17 cellular contexts compared by ENCODE assay signal in the genomic region with DNA sequence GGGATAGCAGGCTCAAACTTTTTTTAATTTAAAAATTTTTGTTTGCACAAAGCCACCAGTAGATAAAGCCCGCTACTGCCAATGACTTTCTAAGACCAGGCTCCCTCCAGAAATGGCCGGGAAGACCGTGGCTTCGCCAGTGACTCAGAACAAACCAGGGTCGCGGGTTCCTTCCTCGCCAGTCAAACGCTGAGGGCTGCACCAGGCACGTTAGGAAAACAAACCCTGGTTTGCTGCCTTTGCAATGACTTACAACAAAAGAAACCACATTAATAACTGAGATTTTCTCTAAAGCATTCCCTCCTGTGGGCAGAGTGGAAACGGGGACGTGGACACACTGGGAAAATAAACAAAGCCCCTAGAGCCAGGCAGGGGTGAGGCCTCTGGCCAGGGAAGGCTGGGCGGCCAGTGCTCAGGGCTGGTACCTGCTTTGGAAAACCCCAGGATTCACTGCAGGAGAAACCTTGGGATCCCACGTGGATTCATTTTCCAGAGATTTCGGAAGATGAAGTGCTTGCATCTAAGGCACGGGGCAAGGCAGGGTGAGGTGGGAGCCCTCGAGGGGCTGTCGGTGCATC. TPM values are rescaled to one million over a fixed set of nuclear protein-coding genes. Genes with fewer than 3 reads are reported as not detected.
A peak's percentile ranks its signal among the peaks of the same experiment; 100 is the strongest.
DNase-seq lines count a peak whose midpoint lies in the region; ATAC-seq and TF ChIP-seq lines count a peak whose summit lies in the region.
"Had no signal": no experiment of that assay in that cellular context is flagged by ENCODE, and none has a peak within 500 bp of the region (broad histone marks: within the 10 kb centered on the region; RNA-seq: fewer than 3 reads in every experiment).

No MANE protein-coding gene starts in this region.

- ATAC-seq in activated T-cell treated with anti-CD3 and anti-CD28 coated beads, Interleukin-2, amount 50 U/mL, for 72 hours (replicated peaks in 1 of 2) = no peak
- ATAC-seq: GM23338, pancreas, upper lobe of right lung had no signal

- POLR2A ChIA-PET in AG04450 (lab: Yijun Ruan, JAX) = no interaction called here

- H3K27me3 ChIP-seq in AG04450 (ENCODE audit: control insufficient read depth, insufficient read depth, low read length) = no peaks in the 10 kb centered on the region
- H3K27me3 ChIP-seq in transverse colon = peaks cover 45% of the 10 kb centered on the region

- no peak for TF ChIP-seq POLR2A in transverse colon (IDR thresholded peaks at IDR 0.05)

- peak overlapping the region; percentile 89 for H3K27ac ChIP-seq in AG04450 (ENCODE audit: low read depth, low read length)
- no peak overlapping the region for H3K27ac ChIP-seq in transverse colon
- H3K27ac ChIP-seq: pancreas, upper lobe of right lung had no signal

- no peaks in the 10 kb centered on the region for H3K36me3 ChIP-seq in transverse colon
- H3K36me3 ChIP-seq: pancreas, upper lobe of right lung had no signal

- WGBS in transverse colon (ENCODE audit: low coverage in 1 of 2), 2 donors = 57 to 68% methylated on average over 11 to 17 of the region's 17 CpGs

- no peak for TF ChIP-seq EP300 in transverse colon (IDR thresholded peaks at IDR 0.05; ENCODE audit: low read depth)

- peaks cover 12% of the 10 kb centered on the region; the same call in 1 of the 2 replicates for H3K36me3 Mint-ChIP-seq in HFFc6 (ENCODE audit: low read depth)
- no peaks in the 10 kb centered on the region for H3K36me3 Mint-ChIP-seq in activated T-cell treated with anti-CD3 and anti-CD28 coated beads, Interleukin-2, amount 50 U/mL, for 72 hours (ENCODE audit: insufficient read depth in 2 of 2)

- TF ChIP-seq CTCF in AG04450 (IDR thresholded peaks at IDR 0.05; ENCODE audit: low read depth, low read length) (no peak), HFFc6 (IDR thresholded peaks at IDR 0.05) (peak; percentile 28; the same call in 1 of the 2 replicates), astrocyte of the cerebellum (IDR thresholded peaks at IDR 0.05; ENCODE audit: low read depth, low read length, missing control alignments) (no peak), transverse colon (IDR thresholded peaks at IDR 0.05) (no peak)

- H3K4me3 ChIP-seq in AG04450 (ENCODE audit: low read depth, low read length) = no peak overlapping the region
- no peak overlapping the region for H3K4me3 ChIP-seq in astrocyte of the cerebellum (ENCODE audit: low read depth, low read length)
- no peak overlapping the region for H3K4me3 ChIP-seq in transverse colon
- H3K4me3 ChIP-seq: GM23338, pancreas, upper lobe of right lung had no signal

- CTCF ChIA-PET in AG04450 (lab: Charles Lee) = no interaction called here

- H3K27ac Mint-ChIP-seq in HFFc6 = peak overlapping the region; percentile 78; the same call in 1 of the 2 replicates
- H3K27ac Mint-ChIP-seq in activated T-cell treated with anti-CD3 and anti-CD28 coated beads, Interleukin-2, amount 50 U/mL, for 72 hours = no peak overlapping the region
- H3K27ac Mint-ChIP-seq: GM23338 had no signal

- H3K4me1 ChIP-seq in transverse colon = peaks cover 4 to 10% (median 7%) of the 10 kb centered on the region in 4 donors
- H3K4me1 ChIP-seq: pancreas had no signal

- no peaks in the 10 kb centered on the region; the same call in none of the 2 replicates for H3K27me3 Mint-ChIP-seq in HFFc6 (ENCODE audit: insufficient read depth)
- peaks cover 12% of the 10 kb centered on the region for H3K27me3 Mint-ChIP-seq in activated T-cell treated with anti-CD3 and anti-CD28 coated beads, Interleukin-2, amount 50 U/mL, for 72 hours (ENCODE audit: low read depth)

- peaks cover 47% of the 10 kb centered on the region for H3K4me1 Mint-ChIP-seq in HFFc6 (ENCODE audit: low read depth)
- H3K4me1 Mint-ChIP-seq in activated T-cell treated with anti-CD3 and anti-CD28 coated beads, Interleukin-2, amount 50 U/mL, for 72 hours (ENCODE audit: low read depth) = peaks cover 4% of the 10 kb centered on the region

- peak overlapping the region; percentile 74; the same call in 1 of the 2 replicates for H3K4me3 Mint-ChIP-seq in HFFc6
- no peak overlapping the region for H3K4me3 Mint-ChIP-seq in activated T-cell treated with anti-CD3 and anti-CD28 coated beads, Interleukin-2, amount 50 U/mL, for 72 hours
- H3K4me3 Mint-ChIP-seq: GM23338 had no signal

- no peaks in the 10 kb centered on the region for H3K9me3 Mint-ChIP-seq in HFFc6
- H3K9me3 Mint-ChIP-seq in activated T-cell treated with anti-CD3 and anti-CD28 coated beads, Interleukin-2, amount 50 U/mL, for 72 hours = no peaks in the 10 kb centered on the region
- H3K9me3 Mint-ChIP-seq: GM23338 had no signal

- H3K9me3 ChIP-seq in AG04450 (ENCODE audit: control insufficient read depth, insufficient read depth, low read length) = no peaks in the 10 kb centered on the region; the same call in 1 of the 2 replicates
- H3K9me3 ChIP-seq in transverse colon = no peaks in the 10 kb centered on the region
- H3K9me3 ChIP-seq: pancreas, upper lobe of right lung had no signal

- in situ Hi-C loops in astrocyte of the cerebellum (cut with HindIII; ENCODE audit: low sequenced_read_pairs) = no loop called here
- in situ Hi-C loops in transverse colon (cut with MboI; ENCODE audit: low pct_ligation_motif_present in 1 of 4, low pct_unique_long_range_greater_than_20kb in 1 of 4, low sequenced_read_pairs in 3 of 4) = no loop called here

- intact Hi-C loops in transverse colon (cut with DNase I; ENCODE audit: low total_unique reads) = no loop called here

- DNase-seq in AG04450 (ENCODE audit: low read depth, low spot score) = peak; percentile 59
- peak; percentile 38 for DNase-seq in HFFc6
- peak; percentile 79 for DNase-seq in astrocyte of the cerebellum (ENCODE audit: low read depth)
- peak; percentile 17 for DNase-seq in kidney tubule cell (ENCODE audit: low spot score)
- DNase-seq in iPS-NIHi11 (ENCODE audit: low spot score) = no peak
- DNase-seq in transverse colon = no peak
- no peak for DNase-seq in medulla oblongata (ENCODE audit: extremely low spot score)
- DNase-seq in activated T-cell treated with anti-CD3 and anti-CD28 coated beads, Interleukin-2, amount 50 U/mL, for 72 hours = no peak
- DNase-seq: activated CD4-positive, alpha-beta T cell treated with anti-CD3 and anti-CD28 coated beads for 48 hours; AML-193; mammary epithelial cell; NCI-H1092; NCI-H2227 treated with DMSO at 0.1 percent for 48 hours; pancreas; T-helper 1 cell; upper lobe of right lung had no signal

RNA-seq across cellular contexts. Expression of gene PRRX2, which starts 3.8 kb away (rescaled TPM):
- 8.3 and 15.0 TPM in 2 replicates for polyA plus RNA-seq in AG04450 (2011; rRNA removed)
- polyA minus RNA-seq in AG04450 (2011; rRNA and poly(A)+ RNA removed) = 4.0 and 4.2 TPM in 2 replicates
- 100 to 1,000 TPM in 4 of 6 experiments, 10 to 100 TPM in 2; 34.0 to 113 (median 102) TPM for total RNA-seq in HFFc6 (2021; fragmentation: NEBNext Ultra II Directional; extraction: Animal tissue kit (Norgen Biotek cat#: 25700))
- total RNA-seq in transverse colon = under 1 TPM in 1 of 4 donors, not detected in 3; 0.41 TPM
- total RNA-seq in activated T-cell treated with anti-CD3 and anti-CD28 coated beads, Interleukin-2, amount 50 U/mL, for 72 hours = 1 to 10 TPM; 3.3 to 6.1 TPM
- polyA plus RNA-seq: mammary epithelial cell had no signal

RNA-seq across cellular contexts. Expression of gene ASB6, which starts 27.3 kb away (rescaled TPM):
- 11.6 and 15.3 TPM in 2 replicates for polyA plus RNA-seq in AG04450 (2011; rRNA removed)
- polyA minus RNA-seq in AG04450 (2011; rRNA and poly(A)+ RNA removed) = 9.4 and 14.0 TPM in 2 replicates
- 10 to 100 TPM; 28.9 to 33.1 (median 30.6) TPM for total RNA-seq in HFFc6 (2021; fragmentation: NEBNext Ultra II Directional; extraction: Animal tissue kit (Norgen Biotek cat#: 25700))
- 10 to 100 TPM; 21.8 to 54.2 (median 29.6) TPM for total RNA-seq in transverse colon
- total RNA-seq in activated T-cell treated with anti-CD3 and anti-CD28 coated beads, Interleukin-2, amount 50 U/mL, for 72 hours = 10 to 100 TPM; 16.9 to 20.2 TPM

RNA-seq across cellular contexts. Expression of gene NTMT1, which starts 43.3 kb away (rescaled TPM):
- 49.3 and 50.4 TPM in 2 replicates for polyA plus RNA-seq in AG04450 (2011; rRNA removed)
- polyA minus RNA-seq in AG04450 (2011; rRNA and poly(A)+ RNA removed) = 25.3 and 30.8 TPM in 2 replicates
- 10 to 100 TPM; 81.6 to 90.0 (median 87.7) TPM for total RNA-seq in HFFc6 (2021; fragmentation: NEBNext Ultra II Directional; extraction: Animal tissue kit (Norgen Biotek cat#: 25700))
- total RNA-seq in transverse colon = 10 to 100 TPM; 11.3 to 19.1 (median 14.3) TPM
- 10 to 100 TPM; 39.3 to 51.9 TPM for total RNA-seq in activated T-cell treated with anti-CD3 and anti-CD28 coated beads, Interleukin-2, amount 50 U/mL, for 72 hours

RNA-seq across cellular contexts. Expression of gene C9orf50, which starts 48.3 kb away (rescaled TPM):
- 0.26 and 0.30 TPM in 2 replicates for polyA plus RNA-seq in AG04450 (2011; rRNA removed)
- not detected in 2 replicates for polyA minus RNA-seq in AG04450 (2011; rRNA and poly(A)+ RNA removed)
- total RNA-seq in HFFc6 (2021; fragmentation: NEBNext Ultra II Directional; extraction: Animal tissue kit (Norgen Biotek cat#: 25700)) = under 1 TPM in 2 of 6 experiments, not detected in 4; 0.14 to 0.20 TPM
- not detected for total RNA-seq in transverse colon
- total RNA-seq in activated T-cell treated with anti-CD3 and anti-CD28 coated beads, Interleukin-2, amount 50 U/mL, for 72 hours = under 1 TPM in 1 of 2 donors, not detected in 1; 0.31 TPM
- total RNA-seq: GM23338, mammary epithelial cell, pancreas, upper lobe of right lung had no signal
- polyA plus RNA-seq: GM23338, mammary epithelial cell, pancreas had no signal

Comparison
In these comparisons a context has a peak if more than half of its experiments do, and no peak if none do; other contexts are left out.
1. DNase-seq: peak in AG04450 (single experiment), HFFc6 (single experiment), astrocyte of the cerebellum (single experiment) and kidney tubule cell (single experiment); none in iPS-NIHi11 (single experiment), transverse colon (single experiment), medulla oblongata (single experiment) and activated T-cell treated with anti-CD3 and anti-CD28 coated beads, Interleukin-2, amount 50 U/mL, for 72 hours (0 of 2).
2. RNA of gene PRRX2, which starts 3.8 kb away (total RNA-seq): 34.0 to 113 TPM in HFFc6; 3.3 to 6.1 TPM in activated T-cell treated with anti-CD3 and anti-CD28 coated beads, Interleukin-2, amount 50 U/mL, for 72 hours and 0.41 TPM in transverse colon; every median in the first group is over 4 times any median in the second.